Comparison of ENCODE assay signal across 12 cellular contexts in genomic region chr4:87341954-87342635, GRCh38. TPM values are rescaled to one million over a fixed set of nuclear protein-coding genes. Genes with fewer than 3 reads are reported as not detected.
DNase-seq lines count a peak whose midpoint lies in the region; ATAC-seq, FAIRE-seq and TF ChIP-seq lines count a peak whose summit lies in the region.
"Not testable (repeated sequence)": the region's sequence is repeated elsewhere in the genome, so short reads cannot be mapped to it uniquely, and the experiment has no call there.
"Had no signal": no experiment of that assay in that cellular context is flagged by ENCODE, and none has a peak within 500 bp of the region (broad histone marks: within the 10 kb centered on the region; RNA-seq: fewer than 3 reads in every experiment).

No MANE protein-coding gene starts in this region.

- H3K9me3 ChIP-seq in thoracic aorta: not testable (repeated sequence)

- H3K4me1 ChIP-seq in foreskin keratinocyte: not testable (repeated sequence)
- peaks cover 4 to 35% of the 10 kb centered on the region in 2 donors for H3K4me1 ChIP-seq in thoracic aorta (ENCODE audit: control insufficient read depth in 1 of 2, low read depth in 2 of 2)

- ATAC-seq in foreskin keratinocyte (peak; percentile 52), thoracic aorta (ENCODE audit: insufficient number of reproducible peaks, low FRiP score, low read depth) (peak; percentile 74)

- not testable (repeated sequence) for TF ChIP-seq POLR2A in H54 (IDR thresholded peaks at IDR 0.05; ENCODE audit: low read depth, low read length); erythroblast (IDR thresholded peaks at IDR 0.05; ENCODE audit: low read length)

- not testable (repeated sequence) for TF ChIP-seq CTCF in foreskin keratinocyte (conservative IDR thresholded peaks at IDR 0.05); thoracic aorta (IDR thresholded peaks at IDR 0.05)

- in situ Hi-C loops in ACHN (cut with HindIII; ENCODE audit: low pct_ligation_motif_present, low pct_unique_long_range_greater_than_20kb, low sequenced_read_pairs): not testable (repeated sequence)

- not testable (repeated sequence) for H3K27me3 ChIP-seq in foreskin keratinocyte; thoracic aorta (replicated peaks; ENCODE audit: insufficient read depth)

- DNase-seq in ACHN (peak; percentile 25), astrocyte of the hippocampus (ENCODE audit: low read depth, low spot score) (peak; percentile 32), erythroblast (lab: John Stamatoyannopoulos, UW) (peak; percentile 22 to 65), foreskin keratinocyte (peak in 1 of 2 donors; percentile 44), myocyte (ENCODE audit: low read depth) (peak; percentile 82), thoracic aorta (ENCODE audit: low spot score) (peak; percentile 19)
- DNase-seq in H54 (ENCODE audit: insufficient read length, low spot score); RCC 7860 (ENCODE audit: low spot score): not testable (repeated sequence)

- H3K4me3 ChIP-seq in thoracic aorta: peak overlapping the region; percentile 68

- FAIRE-seq in H54 (lab: Jason Lieb, UNC) (peak; percentile 66), RCC 7860 (lab: Jason Lieb, UNC) (peak; percentile 46)

- not testable (repeated sequence) for H3K27ac ChIP-seq in foreskin keratinocyte
- peak overlapping the region; percentile 31 to 83 for H3K27ac ChIP-seq in thoracic aorta

- not testable (repeated sequence) for H3K36me3 ChIP-seq in thoracic aorta

RNA-seq across cellular contexts. Expression of gene HSD17B13, which starts 19.4 kb away (rescaled TPM):
- 0.04 TPM in 1 of 2 replicates, not detected in the other for total RNA-seq in foreskin keratinocyte
- not detected in 2 replicates for polyA plus RNA-seq in foreskin keratinocyte
- total RNA-seq in myocyte: not detected in 2 replicates
- polyA plus RNA-seq in myocyte (2012): 0.04 TPM
- total RNA-seq in thoracic aorta: under 1 TPM; 0.54 to 0.71 TPM
- total RNA-seq: activated T-helper 1 cell treated with anti-CD3 and anti-CD28 coated beads, Interleukin-12 subunit alpha, Interleukin-12 subunit beta, Interleukin-2, Interleukin-4 antibody, amounts not matched to agents 30 ng/mL and 10 ng/mL and 1 ng/mL, durations not matched to agents 14 hours and 24 hours and 36 hours; G401; right atrium auricular region had no signal
- polyA plus RNA-seq: CD8-positive, alpha-beta memory T cell had no signal

RNA-seq across cellular contexts. Expression of gene HSD17B11, which starts 48.9 kb away (rescaled TPM):
- total RNA-seq in foreskin keratinocyte (6.5 and 8.6 TPM in 2 replicates), myocyte (25.1 and 30.8 TPM in 2 replicates), thoracic aorta (10 to 100 TPM; 43.2 to 57.6 TPM)
- polyA plus RNA-seq in foreskin keratinocyte: 5.2 and 5.7 TPM in 2 replicates
- 8.0 TPM for polyA plus RNA-seq in myocyte (2012)
